In the genomic region with DNA sequence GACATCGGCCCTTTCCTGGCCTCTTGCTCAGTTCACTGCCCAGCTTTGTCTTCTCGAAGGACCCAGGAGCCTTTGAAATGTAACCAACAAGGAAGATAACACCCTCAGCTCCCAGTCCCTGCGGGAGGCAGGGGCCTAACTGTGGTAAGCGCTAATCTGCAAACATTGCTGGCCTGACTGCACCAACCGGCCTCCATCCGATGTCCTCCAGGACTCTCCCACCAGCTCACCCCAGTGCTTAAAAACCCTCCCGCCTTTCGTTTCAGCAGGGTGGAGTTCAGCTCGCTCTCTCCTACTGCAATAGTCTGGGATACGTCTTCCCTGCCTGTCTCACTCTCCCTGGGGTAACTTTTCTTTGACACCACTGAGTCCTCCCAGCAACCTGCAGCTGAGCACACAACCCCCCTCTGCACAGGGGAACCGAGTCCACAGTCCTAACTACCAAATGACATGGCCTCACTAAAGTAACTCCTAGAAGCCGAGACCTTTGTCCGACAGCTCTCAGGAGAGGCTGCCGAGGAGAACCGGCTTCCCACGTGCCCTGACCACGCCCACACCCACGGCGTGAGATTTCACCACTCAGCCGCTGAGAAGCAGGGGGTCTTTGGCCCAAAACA, we compare ENCODE assay signal across 8 cellular contexts.
DNase-seq lines count a peak whose midpoint lies in the region; ATAC-seq and FAIRE-seq lines count a peak whose summit lies in the region.
"Had no signal": no experiment of that assay in that cellular context is flagged by ENCODE, and none has a peak within 500 bp of the region (broad histone marks: within the 10 kb centered on the region; RNA-seq: fewer than 3 reads in every experiment).

No MANE protein-coding gene starts in this region.

- DNase-seq in HuH-7.5 (ENCODE audit: low spot score) (peak; percentile 40), iPS-NIHi7 (ENCODE audit: extremely low spot score) (peak; percentile 62), frontal cortex (ENCODE audit: low spot score in 2 of 2) (no peak), kidney tubule cell (ENCODE audit: low spot score) (no peak)
- DNase-seq in activated CD4-positive, alpha-beta memory T cell treated with anti-CD3 and anti-CD28 coated beads, Interleukin-2, amount 10 ng/mL, durations not matched to agents 7 days and 5 days: no peak

- no peak for FAIRE-seq in frontal cortex (lab: Jason Lieb, UNC)
- FAIRE-seq: RCC 7860 had no signal

- H3K9me3 Mint-ChIP-seq in activated CD4-positive, alpha-beta memory T cell treated with anti-CD3 and anti-CD28 coated beads, Interleukin-2, amount 10 ng/mL, durations not matched to agents 7 days and 5 days: no peaks in the 10 kb centered on the region
- no peaks in the 10 kb centered on the region for H3K9me3 Mint-ChIP-seq in stimulated activated memory B cell treated with anti-CD40 and anti-IgM and Interleukin-4, amounts not matched to agents 10 μg/mL and 1 μg/mL and 100 μg/mL, for 72 hours

- peak overlapping the region; percentile 94 for H3K27ac Mint-ChIP-seq in activated CD4-positive, alpha-beta memory T cell treated with anti-CD3 and anti-CD28 coated beads, Interleukin-2, amount 10 ng/mL, durations not matched to agents 7 days and 5 days
- H3K27ac Mint-ChIP-seq in stimulated activated memory B cell treated with anti-CD40 and anti-IgM and Interleukin-4, amounts not matched to agents 10 μg/mL and 1 μg/mL and 100 μg/mL, for 72 hours: peak overlapping the region; percentile 96

- H3K27me3 Mint-ChIP-seq in activated CD4-positive, alpha-beta memory T cell treated with anti-CD3 and anti-CD28 coated beads, Interleukin-2, amount 10 ng/mL, durations not matched to agents 7 days and 5 days: no peaks in the 10 kb centered on the region
- H3K27me3 Mint-ChIP-seq in stimulated activated memory B cell treated with anti-CD40 and anti-IgM and Interleukin-4, amounts not matched to agents 10 μg/mL and 1 μg/mL and 100 μg/mL, for 72 hours: no peaks in the 10 kb centered on the region

- CTCF ChIA-PET in activated CD4-positive, alpha-beta memory T cell treated with anti-CD3 and anti-CD28 coated beads, Interleukin-2, amount 10 ng/mL, durations not matched to agents 7 days and 5 days (lab: Charles Lee): interaction anchor here (1.5 to 4.4 kb wide), 4 partner anchors 9 to 84 kb away, joined by 4 to 49 read pairs (median 9); no protein-coding TSS in a partner anchor

- H3K36me3 Mint-ChIP-seq in activated CD4-positive, alpha-beta memory T cell treated with anti-CD3 and anti-CD28 coated beads, Interleukin-2, amount 10 ng/mL, durations not matched to agents 7 days and 5 days (ENCODE audit: low read depth): peaks cover 49% of the 10 kb centered on the region
- peaks cover 19% of the 10 kb centered on the region for H3K36me3 Mint-ChIP-seq in stimulated activated memory B cell treated with anti-CD40 and anti-IgM and Interleukin-4, amounts not matched to agents 10 μg/mL and 1 μg/mL and 100 μg/mL, for 72 hours

- peaks cover 87% of the 10 kb centered on the region for H3K4me1 Mint-ChIP-seq in activated CD4-positive, alpha-beta memory T cell treated with anti-CD3 and anti-CD28 coated beads, Interleukin-2, amount 10 ng/mL, durations not matched to agents 7 days and 5 days
- H3K4me1 Mint-ChIP-seq in stimulated activated memory B cell treated with anti-CD40 and anti-IgM and Interleukin-4, amounts not matched to agents 10 μg/mL and 1 μg/mL and 100 μg/mL, for 72 hours: peaks cover 69% of the 10 kb centered on the region

- ATAC-seq in stimulated activated memory B cell treated with anti-CD40 and anti-IgM and Interleukin-4, amounts not matched to agents 10 μg/mL and 1 μg/mL and 100 μg/mL, for 72 hours: no peak
- ATAC-seq in GM18861 (IDR thresholded peaks at IDR 0.05; ENCODE audit: unreplicated experiment): no peak

- POLR2A ChIA-PET in activated CD4-positive, alpha-beta memory T cell treated with anti-CD3 and anti-CD28 coated beads, Interleukin-2, amount 10 ng/mL, durations not matched to agents 7 days and 5 days (lab: Charles Lee): interaction anchor here (1.5 to 6.7 kb wide), 6 partner anchors 10 to 75 kb away, joined by 3 to 170 read pairs (median 34); a partner anchor contains a TSS

- peak overlapping the region; percentile 37 for H3K4me3 Mint-ChIP-seq in activated CD4-positive, alpha-beta memory T cell treated with anti-CD3 and anti-CD28 coated beads, Interleukin-2, amount 10 ng/mL, durations not matched to agents 7 days and 5 days
- H3K4me3 Mint-ChIP-seq in stimulated activated memory B cell treated with anti-CD40 and anti-IgM and Interleukin-4, amounts not matched to agents 10 μg/mL and 1 μg/mL and 100 μg/mL, for 72 hours: peak overlapping the region; percentile 64

Comparison
In these comparisons a context has a peak if more than half of its experiments do, and no peak if none do; other contexts are left out.
1. DNase-seq: peak in HuH-7.5 (single experiment) and iPS-NIHi7 (single experiment); none in activated CD4-positive, alpha-beta memory T cell treated with anti-CD3 and anti-CD28 coated beads, Interleukin-2, amount 10 ng/mL, durations not matched to agents 7 days and 5 days (single experiment), frontal cortex (0 of 2) and kidney tubule cell (single experiment).